In genomic region chr20:31700747-31701146, GRCh38 we compare ENCODE assay signal across 14 cellular contexts. TPM values are rescaled to one million over a fixed set of nuclear protein-coding genes. Genes with fewer than 3 reads are reported as not detected.
DNase-seq lines count a peak whose midpoint lies in the region; ATAC-seq and TF ChIP-seq lines count a peak whose summit lies in the region.
"Had no signal": no experiment of that assay in that cellular context is flagged by ENCODE, and none has a peak within 500 bp of the region (broad histone marks: within the 10 kb centered on the region; RNA-seq: fewer than 3 reads in every experiment).

No MANE protein-coding gene starts in this region.

- H3K4me2 ChIP-seq in BLaER1 = peak overlapping the region; percentile 68; the same call in 1 of the 2 replicates

- H3K4me3 Mint-ChIP-seq in progenitor cell of endocrine pancreas (ENCODE audit: low read depth) = no peak overlapping the region
- H3K4me3 Mint-ChIP-seq: activated B cell treated with CpG ODN at 0.5 μM for 24 hours had no signal

- peaks cover 40% of the 10 kb centered on the region for H3K4me1 ChIP-seq in BLaER1
- H3K4me1 ChIP-seq in Panc1 (ENCODE audit: control insufficient read depth, insufficient read depth, low read length) = peaks cover 39% of the 10 kb centered on the region

- H3K4me1 Mint-ChIP-seq in progenitor cell of endocrine pancreas (ENCODE audit: low read depth) = peaks cover 45% of the 10 kb centered on the region

- H3K4me3 ChIP-seq in BLaER1 = no peak overlapping the region
- H3K4me3 ChIP-seq in Panc1 (ENCODE audit: low read depth in 2 of 2, low read length in 2 of 2) = no peak overlapping the region
- H3K4me3 ChIP-seq in dorsolateral prefrontal cortex = no peak overlapping the region
- H3K4me3 ChIP-seq: lung, sigmoid colon had no signal

- H3K9me3 ChIP-seq in BLaER1 = no peaks in the 10 kb centered on the region
- H3K9me3 ChIP-seq in Panc1 (ENCODE audit: control insufficient read depth, insufficient read depth, low read depth, low read length) = no peaks in the 10 kb centered on the region
- H3K9me3 ChIP-seq: sigmoid colon had no signal

- no peak overlapping the region for H3K27ac ChIP-seq in BLaER1
- H3K27ac ChIP-seq in Panc1 (ENCODE audit: low read length) = peak overlapping the region; percentile 71
- H3K27ac ChIP-seq in dorsolateral prefrontal cortex = peak overlapping the region; percentile 56 to 100 (median 91)

- POLR2A ChIA-PET in Panc1 (lab: Charles Lee) = no interaction called here

- H3K27me3 Mint-ChIP-seq in progenitor cell of endocrine pancreas = no peaks in the 10 kb centered on the region
- H3K27me3 Mint-ChIP-seq: activated B cell treated with CpG ODN at 0.5 μM for 24 hours had no signal

- H3K9ac ChIP-seq in BLaER1 = no peak overlapping the region

- peaks cover 30% of the 10 kb centered on the region for H3K36me3 Mint-ChIP-seq in progenitor cell of endocrine pancreas (ENCODE audit: insufficient read depth)

- no peaks in the 10 kb centered on the region for H3K9me3 Mint-ChIP-seq in progenitor cell of endocrine pancreas (ENCODE audit: low read depth)
- H3K9me3 Mint-ChIP-seq: activated B cell treated with CpG ODN at 0.5 μM for 24 hours had no signal

- peak overlapping the region; percentile 27 for H3K27ac Mint-ChIP-seq in progenitor cell of endocrine pancreas
- H3K27ac Mint-ChIP-seq: activated B cell treated with CpG ODN at 0.5 μM for 24 hours had no signal

- TF ChIP-seq CTCF in Panc1 (IDR thresholded peaks at IDR 0.05) (no peak), dorsolateral prefrontal cortex (IDR thresholded peaks at IDR 0.05 in 54 of 56, conservative IDR thresholded peaks at IDR 0.05 in 2 of 56; ENCODE audit: low read depth in 1 of 56, partially characterized antibody in 56 of 56) (no peak), progenitor cell of endocrine pancreas (IDR thresholded peaks at IDR 0.05; ENCODE audit: unreplicated experiment) (no peak)

- intact Hi-C loops in Panc1 (cut with micrococcal nuclease; ENCODE audit: unreplicated experiment) = no loop called here
- intact Hi-C loops in dorsolateral prefrontal cortex (cut with DNase I) = no loop called here

- DNase-seq in Panc1 (ENCODE audit: low read depth, low spot score) = no peak
- DNase-seq in dorsolateral prefrontal cortex = peak in 1 of 10 donors; percentile 19
- no peak for DNase-seq in progenitor cell of endocrine pancreas (ENCODE audit: low spot score, unreplicated experiment)
- no peak for DNase-seq in GDM1 (lab: John Stamatoyannopoulos, UW)
- no peak for DNase-seq in NCI-H82 (lab: John Stamatoyannopoulos, UW)
- no peak for DNase-seq in activated effector memory CD4-positive, alpha-beta T cell treated with Interleukin-2 at 50 U/mL for 16 hours
- DNase-seq: activated B cell treated with CpG ODN at 0.5 μM for 24 hours; NCI-H187 treated with DMSO at 0.1 percent for 48 hours; OCI-M1; sigmoid colon; stimulated activated CD8-positive, alpha-beta memory T cell treated with anti-CD3 and anti-CD28 coated beads, Interleukin-4, amount 100 ng/mL, for 48 hours had no signal

- in situ Hi-C loops in Panc1 (cut with HindIII; ENCODE audit: low pct_unique_long_range_greater_than_20kb, low sequenced_read_pairs) = no loop called here

- CTCF ChIA-PET in Panc1 (lab: Charles Lee) = no interaction called here

- H4K20me1 ChIP-seq in BLaER1 = peaks cover 41% of the 10 kb centered on the region

- no peaks in the 10 kb centered on the region for H3K27me3 ChIP-seq in BLaER1
- no peaks in the 10 kb centered on the region for H3K27me3 ChIP-seq in Panc1 (ENCODE audit: control insufficient read depth, insufficient read depth, low read length)
- H3K27me3 ChIP-seq in dorsolateral prefrontal cortex = no peaks in the 10 kb centered on the region
- H3K27me3 ChIP-seq: sigmoid colon had no signal

- peaks cover 100% of the 10 kb centered on the region for H3K36me3 ChIP-seq in BLaER1
- H3K36me3 ChIP-seq in Panc1 (ENCODE audit: control insufficient read depth, insufficient read depth, low read length) = peaks cover 4% of the 10 kb centered on the region; the same call in 1 of the 2 replicates

- ATAC-seq in Panc1 (no peak), GM19455 (IDR thresholded peaks at IDR 0.05; ENCODE audit: unreplicated experiment) (no peak)

- BruUV-seq in Panc1 (replicated peaks; lab: Mats Ljungman, UMichigan) = no TSS peak

RNA-seq across cellular contexts. Expression of gene BCL2L1, which starts 21.9 kb away (rescaled TPM):
- total RNA-seq in Panc1 (2021; ENCODE audit: unreplicated experiment) (150 TPM), dorsolateral prefrontal cortex (100 to 1,000 TPM in 77 of 120 experiments, 10 to 100 TPM in 43; 79.5 to 144 (median 103) TPM), progenitor cell of endocrine pancreas (130 and 136 TPM in 2 replicates)
- polyA plus RNA-seq in Panc1 (2012; ENCODE audit: insufficient read length) = 127 TPM

RNA-seq across cellular contexts. Expression of gene TPX2, which starts 38.3 kb away (rescaled TPM):
- total RNA-seq in Panc1 (2021; ENCODE audit: unreplicated experiment) = 248 TPM
- polyA plus RNA-seq in Panc1 (2012; ENCODE audit: insufficient read length) = 84.6 TPM
- total RNA-seq in dorsolateral prefrontal cortex = 1 to 10 TPM; 1.1 to 4.1 (median 2.6) TPM
- 71.9 and 77.0 TPM in 2 replicates for total RNA-seq in progenitor cell of endocrine pancreas

Comparison
In these comparisons a context has a peak if more than half of its experiments do, and no peak if none do; other contexts are left out.
1. RNA of gene TPX2, which starts 38.3 kb away (total RNA-seq): 248 TPM in Panc1 (single experiment) and 71.9 to 77.0 TPM in progenitor cell of endocrine pancreas; 1.1 to 4.1 TPM in dorsolateral prefrontal cortex; every median in the first group is over 10 times any median in the second.